ENCODE assay signal across 8 cellular contexts in genomic region chr13:113291997-113292862, GRCh38. TPM values are rescaled to one million over a fixed set of nuclear protein-coding genes. Genes with fewer than 3 reads are reported as not detected.
DNase-seq lines count a peak whose midpoint lies in the region; ATAC-seq, FAIRE-seq and TF ChIP-seq lines count a peak whose summit lies in the region.

No MANE protein-coding gene starts in this region.

- DNase-seq in SIG-M5 treated with dmso at 0.1 percent for 504 hours (lab: John Stamatoyannopoulos, UW; ENCODE audit: unreplicated experiment), result peak; percentile 35
- DNase-seq in SIG-M5 (lab: John Stamatoyannopoulos, UW), result no peak
- DNase-seq in SJCRH30, result peak; percentile 51 to 66
- peak; percentile 54 for DNase-seq in dedifferentiated amniotic fluid mesenchymal stem cell (ENCODE audit: extremely low spot score)
- no peak for DNase-seq in D721Med (ENCODE audit: insufficient read length, low spot score)
- DNase-seq in activated CD4-positive, CD25-positive, alpha-beta regulatory T cell (lab: John Stamatoyannopoulos, UW), result no peak

- H3K9me3 ChIP-seq in SJCRH30 (replicated peaks) (no peaks in the 10 kb centered on the region), mucosa of stomach (ENCODE audit: control insufficient read depth, low read length) (no peaks in the 10 kb centered on the region)

- no peak for ATAC-seq in HG03378 (IDR thresholded peaks at IDR 0.05; ENCODE audit: unreplicated experiment)

- peak overlapping the region; percentile 51 for H3K4me3 ChIP-seq in SJCRH30
- no peak overlapping the region for H3K4me3 ChIP-seq in mucosa of stomach (ENCODE audit: low read length)

- no peak for TF ChIP-seq CTCF in D721Med (IDR thresholded peaks at IDR 0.05; ENCODE audit: insufficient read depth, missing control alignments)

- H3K4me1 ChIP-seq in SJCRH30, result no peaks in the 10 kb centered on the region
- H3K4me1 ChIP-seq in mucosa of stomach (ENCODE audit: control insufficient read depth, insufficient read depth, low read length), result no peaks in the 10 kb centered on the region

- H3K9ac ChIP-seq in mucosa of stomach (ENCODE audit: low read length), result peak overlapping the region; percentile 50

- FAIRE-seq in D721Med (lab: Jason Lieb, UNC), result no peak

- H3K36me3 ChIP-seq in SJCRH30, result no peaks in the 10 kb centered on the region
- no peaks in the 10 kb centered on the region for H3K36me3 ChIP-seq in mucosa of stomach (ENCODE audit: control insufficient read depth, insufficient read depth, low read length)

- H3K27me3 ChIP-seq in SJCRH30 (no peaks in the 10 kb centered on the region), mucosa of stomach (ENCODE audit: control insufficient read depth, insufficient read depth, low read length) (peaks cover 20% of the 10 kb centered on the region)

- H3K27ac ChIP-seq in SJCRH30, result no peak overlapping the region

RNA-seq across cellular contexts. Expression of gene LAMP1, which starts 4.8 kb away (rescaled TPM):
- total RNA-seq in SJCRH30 (2014; rRNA removed; shearing (Covaris generic)), result 62.1 and 62.6 TPM in 2 replicates

Comparison
In these comparisons a context has a peak if more than half of its experiments do, and no peak if none do; other contexts are left out.
1. DNase-seq: peak in SIG-M5 treated with dmso at 0.1 percent for 504 hours (single experiment), SJCRH30 (2 of 2) and dedifferentiated amniotic fluid mesenchymal stem cell (single experiment); none in SIG-M5 (single experiment), D721Med (single experiment) and activated CD4-positive, CD25-positive, alpha-beta regulatory T cell (0 of 4).